27 cellular contexts compared by ENCODE assay signal in genomic region chr14:101200650-101201516, GRCh38.
DNase-seq lines count a peak whose midpoint lies in the region; TF ChIP-seq lines count a peak whose summit lies in the region.
"Had no signal": no experiment of that assay in that cellular context is flagged by ENCODE, and none has a peak within 500 bp of the region (broad histone marks: within the 10 kb centered on the region; RNA-seq: fewer than 3 reads in every experiment).

No MANE protein-coding gene starts in this region.

- CTCF ChIA-PET in HEK293 (lab: Yijun Ruan, JAX): no interaction called here

- 89 to 92% methylated on average over 12 of the region's 12 CpGs for WGBS in sigmoid colon, 2 donors

- TF ChIP-seq CTCF in HEK293 (tag by site-specific recombination; IDR thresholded peaks at IDR 0.05) (no peak), sigmoid colon (IDR thresholded peaks at IDR 0.05) (no peak), endothelial cell (IDR thresholded peaks at IDR 0.05; ENCODE audit: unreplicated experiment) (no peak)

- no peak for TF ChIP-seq EP300 in sigmoid colon (IDR thresholded peaks at IDR 0.05)

- no peaks in the 10 kb centered on the region for H3K27me3 ChIP-seq in sigmoid colon
- H3K27me3 ChIP-seq: adrenal gland, body of pancreas, tibial nerve had no signal

- H3K27ac ChIP-seq in HEK293 (ENCODE audit: extremely low read depth, low read depth, low read length) (no peak overlapping the region), sigmoid colon (no peak overlapping the region)
- H3K27ac ChIP-seq: adrenal gland, body of pancreas, tibial nerve had no signal

- H3K27me3 Mint-ChIP-seq in endothelial cell (ENCODE audit: unreplicated experiment): peaks cover 7% of the 10 kb centered on the region
- H3K27me3 Mint-ChIP-seq: activated CD8-positive, alpha-beta T cell treated with anti-CD3 and anti-CD28 coated beads for 36 hours; memory B cell had no signal

- H3K36me3 ChIP-seq in HEK293 (ENCODE audit: control insufficient read depth in 2 of 2, insufficient read depth in 1 of 2, low read length in 2 of 2): no peaks in the 10 kb centered on the region
- H3K36me3 ChIP-seq in sigmoid colon: no peaks in the 10 kb centered on the region
- H3K36me3 ChIP-seq: adrenal gland, tibial nerve had no signal

- H3K9me3 Mint-ChIP-seq in endothelial cell (ENCODE audit: unreplicated experiment): peaks cover 3% of the 10 kb centered on the region

- peaks cover 6% of the 10 kb centered on the region for H3K36me3 Mint-ChIP-seq in endothelial cell (ENCODE audit: low read depth, unreplicated experiment)
- H3K36me3 Mint-ChIP-seq: memory B cell had no signal

- DNase-seq in D341Med (ENCODE audit: low spot score) (peak; percentile 9), islet precursor cell (peak; percentile 29), sigmoid colon (peak; percentile 54), endothelial cell (ENCODE audit: low spot score) (no peak), DMS79 (lab: John Stamatoyannopoulos, UW) (no peak), SHP77 treated with DMSO at 0.1 percent for 48 hours (lab: John Stamatoyannopoulos, UW) (no peak)
- DNase-seq: activated CD4-positive, alpha-beta T cell treated with anti-CD3 and anti-CD28 coated beads for 1 hour; activated CD8-positive, alpha-beta T cell treated with anti-CD3 and anti-CD28 coated beads for 36 hours; activated naive CD4-positive, alpha-beta T cell; activated T-cell treated with anti-CD3 and anti-CD28 coated beads, Interleukin-2, amount 50 U/mL, for 1 hour; C1 segment of cervical spinal cord; cerebellar nuclear complex; DMS79 treated with DMSO at 0.1 percent for 48 hours; effector CD4-positive, alpha-beta T cell; erythroblast; KG1; MM.1S; NCI-H2029 treated with DMSO at 0.1 percent for 48 hours; NCI-H2227 treated with DMSO at 0.1 percent for 48 hours; NCI-H526 treated with DMSO at 0.1 percent for 48 hours had no signal

- H3K4me1 ChIP-seq in HEK293 (ENCODE audit: control insufficient read depth, insufficient read depth, low read length) (no peaks in the 10 kb centered on the region), sigmoid colon (no peaks in the 10 kb centered on the region)
- H3K4me1 ChIP-seq: adrenal gland, body of pancreas, Caco-2, tibial nerve had no signal

- H3K4me3 ChIP-seq in HEK293 (ENCODE audit: low read depth, low read length) (no peak overlapping the region), sigmoid colon (no peak overlapping the region)
- H3K4me3 ChIP-seq: adrenal gland, body of pancreas, smooth muscle cell, tibial nerve had no signal

- intact Hi-C loops in sigmoid colon (cut with DNase I): no loop called here

- H3K4me3 Mint-ChIP-seq in endothelial cell (ENCODE audit: unreplicated experiment): no peak overlapping the region
- H3K4me3 Mint-ChIP-seq: activated CD8-positive, alpha-beta T cell treated with anti-CD3 and anti-CD28 coated beads for 36 hours; memory B cell had no signal

- no peak overlapping the region for H3K27ac Mint-ChIP-seq in endothelial cell (ENCODE audit: unreplicated experiment)
- H3K27ac Mint-ChIP-seq: activated CD8-positive, alpha-beta T cell treated with anti-CD3 and anti-CD28 coated beads for 36 hours; memory B cell had no signal

- no peaks in the 10 kb centered on the region for H3K4me1 Mint-ChIP-seq in endothelial cell (ENCODE audit: unreplicated experiment)
- H3K4me1 Mint-ChIP-seq: memory B cell had no signal

- POLR2A ChIA-PET in HEK293 (lab: Yijun Ruan, JAX): no interaction called here

- no peak for TF ChIP-seq POLR2A in sigmoid colon (IDR thresholded peaks at IDR 0.05)

- H3K9me3 ChIP-seq in HEK293 (ENCODE audit: control insufficient read depth, insufficient read depth, low read depth, low read length) (no peaks in the 10 kb centered on the region), sigmoid colon (peaks cover 0 to 3% (median 0%) of the 10 kb centered on the region in 4 donors)
- H3K9me3 ChIP-seq: Caco-2 had no signal

TF ChIP-seq in HEK293, 187 proteins besides CTCF, POLR2A, EP300 and RAD21:
- no peak for TF ChIP-seq YY2 (tag by site-specific recombination; IDR thresholded peaks at IDR 0.05)
- peak; percentile 76 for TF ChIP-seq ZIC2 (tag by site-specific recombination; IDR thresholded peaks at IDR 0.05)

Comparison
In these comparisons a context has a peak if more than half of its experiments do, and no peak if none do; other contexts are left out.
1. DNase-seq: peak in D341Med (single experiment), islet precursor cell (single experiment) and sigmoid colon (single experiment); none in endothelial cell (single experiment), DMS79 (single experiment) and SHP77 treated with DMSO at 0.1 percent for 48 hours (single experiment).